ENCODE assay signal across 2 cellular contexts in genomic region chr20:49986049-49986448, GRCh38.
TF ChIP-seq lines count a peak whose summit lies in the region.

No MANE protein-coding gene starts in this region.

TF ChIP-seq in A549, 52 proteins besides CTCF, POLR2A, EP300 and RAD21:
- TF ChIP-seq ATOH8 (CRISPR knock-in tag; IDR thresholded peaks at IDR 0.05; ENCODE audit: low read depth) (no peak), HOXA7 (CRISPR knock-in tag; IDR thresholded peaks at IDR 0.05) (no peak), HDAC2 (IDR thresholded peaks at IDR 0.05) (no peak), RFX5 (IDR thresholded peaks at IDR 0.05) (no peak), KDM1A (IDR thresholded peaks at IDR 0.05; ENCODE audit: low read depth) (no peak), FOSB (CRISPR knock-in tag; IDR thresholded peaks at IDR 0.05) (no peak), E2F6 (IDR thresholded peaks at IDR 0.05; ENCODE audit: borderline replicate concordance, low read depth) (no peak), ELK1 (IDR thresholded peaks at IDR 0.05; ENCODE audit: low read depth, low read length) (no peak), USF2 (IDR thresholded peaks at IDR 0.05) (no peak), CBX8 (IDR thresholded peaks at IDR 0.05) (no peak)

TF ChIP-seq in H1, 55 proteins besides CTCF, POLR2A, EP300 and RAD21:
- TF ChIP-seq EZH2 (IDR thresholded peaks at IDR 0.05; ENCODE audit: low read depth, low read length, severe bottlenecking): no peak
- no peak for TF ChIP-seq TCF12 (IDR thresholded peaks at IDR 0.05; ENCODE audit: low read depth, low read length)
- no peak for TF ChIP-seq KDM1A (IDR thresholded peaks at IDR 0.05; ENCODE audit: borderline replicate concordance, low read length)
- TF ChIP-seq TBP (IDR thresholded peaks at IDR 0.05; ENCODE audit: low read depth, low read length): no peak
- TF ChIP-seq JUND (IDR thresholded peaks at IDR 0.05; ENCODE audit: low read length): no peak
- TF ChIP-seq BCL11A (IDR thresholded peaks at IDR 0.05; ENCODE audit: low read depth in 2 of 2, low read length in 2 of 2): no peak
- no peak for TF ChIP-seq CBX5 (IDR thresholded peaks at IDR 0.05; ENCODE audit: low read depth, low read length)
